ENCODE assay signal across 2 cellular contexts in the genomic region with DNA sequence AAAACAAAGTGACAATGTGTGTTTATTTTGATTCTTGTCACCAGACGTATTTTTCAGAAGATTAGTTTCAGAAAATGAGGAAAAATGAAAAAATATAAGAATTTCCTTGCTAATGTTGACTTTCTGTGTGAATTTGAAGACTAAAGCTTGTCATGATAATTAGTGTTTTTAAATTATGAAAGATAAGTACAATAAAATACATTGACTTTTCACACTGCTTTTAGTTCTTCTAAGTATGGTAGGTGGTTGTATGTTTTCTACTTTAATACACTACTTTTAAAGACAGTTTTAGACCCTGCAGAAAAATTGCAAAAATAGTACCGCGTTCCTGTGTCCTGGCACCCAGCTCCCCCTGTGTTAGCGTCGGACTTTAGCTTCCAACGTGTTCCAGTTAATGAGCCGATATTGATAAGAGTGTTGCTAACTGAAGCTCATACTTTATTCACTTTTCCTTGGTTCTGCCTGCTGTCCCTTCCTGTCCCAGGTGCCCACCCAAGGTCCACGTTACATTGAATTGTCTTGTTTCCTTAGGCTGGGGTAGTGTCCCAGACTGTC.
A peak's percentile ranks its signal among the peaks of the same experiment; 100 is the strongest.
TF ChIP-seq lines count a peak whose summit lies in the region.

No MANE protein-coding gene starts in this region.

TF ChIP-seq in A549, 52 proteins besides CTCF, POLR2A, EP300 and RAD21 (continued from another document):
- no peak for TF ChIP-seq HOXB5 (CRISPR knock-in tag; IDR thresholded peaks at IDR 0.05)
- TF ChIP-seq CHD2 (IDR thresholded peaks at IDR 0.05; ENCODE audit: low read length, partially characterized antibody) = no peak
- TF ChIP-seq KDM5A (IDR thresholded peaks at IDR 0.05) = no peak
- no peak for TF ChIP-seq RFX5 (IDR thresholded peaks at IDR 0.05)
- no peak for TF ChIP-seq FOXS1 (CRISPR knock-in tag; IDR thresholded peaks at IDR 0.05)

TF ChIP-seq in HCT116, 20 proteins besides CTCF, POLR2A, EP300 and RAD21 (continued from another document):
- TF ChIP-seq FOSL1 (IDR thresholded peaks at IDR 0.05; ENCODE audit: low read depth) (0 out of 2 replicates have a peak, but pooled peaks have one; percentile 20), SIN3A (IDR thresholded peaks at IDR 0.05; ENCODE audit: low read depth) (no peak), YY1 (IDR thresholded peaks at IDR 0.05; ENCODE audit: extremely low read depth, insufficient replicate concordance, low read depth, low read length) (no peak)
- TF ChIP-seq, protein P1, sequence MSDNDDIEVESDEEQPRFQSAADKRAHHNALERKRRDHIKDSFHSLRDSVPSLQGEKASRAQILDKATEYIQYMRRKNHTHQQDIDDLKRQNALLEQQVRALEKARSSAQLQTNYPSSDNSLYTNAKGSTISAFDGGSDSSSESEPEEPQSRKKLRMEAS (IDR thresholded peaks at IDR 0.05) = no peak
